24 cellular contexts compared by ENCODE assay signal in the genomic region with DNA sequence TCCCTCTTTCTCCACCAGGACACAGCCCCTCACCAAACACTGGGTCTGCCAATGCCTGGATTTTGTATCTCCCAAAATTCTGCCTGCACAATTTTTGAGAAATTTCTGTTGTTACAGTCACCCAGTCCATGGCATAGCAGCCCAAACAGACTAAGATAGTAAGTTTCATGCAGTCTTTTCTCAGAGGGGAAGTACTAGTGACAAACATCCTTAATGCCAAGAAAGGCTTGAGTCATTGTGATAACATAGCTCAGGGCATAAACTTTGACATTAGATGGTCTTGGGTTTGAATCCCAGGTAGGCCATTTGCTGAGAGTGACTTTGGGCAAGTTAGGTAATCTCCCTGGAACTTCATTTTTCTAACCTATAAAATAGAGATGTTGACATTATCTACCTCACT. TPM values are rescaled to one million over a fixed set of nuclear protein-coding genes. Genes with fewer than 3 reads are reported as not detected.
DNase-seq lines count a peak whose midpoint lies in the region; FAIRE-seq and TF ChIP-seq lines count a peak whose summit lies in the region.
"Had no signal": no experiment of that assay in that cellular context is flagged by ENCODE, and none has a peak within 500 bp of the region (broad histone marks: within the 10 kb centered on the region; RNA-seq: fewer than 3 reads in every experiment).

No MANE protein-coding gene starts in this region.

- in situ Hi-C loops in brain microvascular endothelial cell (cut with HindIII; ENCODE audit: low pct_ligation_motif_present, low sequenced_read_pairs) = no loop called here

- H3K36me3 ChIP-seq in brain microvascular endothelial cell (replicated peaks) (no peaks in the 10 kb centered on the region), MG63 (no peaks in the 10 kb centered on the region), endodermal cell (ENCODE audit: control insufficient read depth, insufficient read depth, low read length) (no peaks in the 10 kb centered on the region)

- no peak for TF ChIP-seq CTCF in brain microvascular endothelial cell (IDR thresholded peaks at IDR 0.05; ENCODE audit: low read depth, low read length, missing control alignments)
- no peak for TF ChIP-seq CTCF in endodermal cell (conservative IDR thresholded peaks at IDR 0.05)

- H3K9me3 ChIP-seq in MG63 (no peaks in the 10 kb centered on the region), endodermal cell (ENCODE audit: control insufficient read depth, low read length) (no peaks in the 10 kb centered on the region)

- H3K4me1 Mint-ChIP-seq in endodermal cell = peaks cover 10% of the 10 kb centered on the region
- H3K4me1 Mint-ChIP-seq: CD8-positive, alpha-beta memory T cell; IgD-negative memory B cell had no signal

- peaks cover 5% of the 10 kb centered on the region for H3K4me1 ChIP-seq in endodermal cell (ENCODE audit: control insufficient read depth, insufficient read depth, low read length)

- no peak overlapping the region for H3K27ac Mint-ChIP-seq in endodermal cell
- H3K27ac Mint-ChIP-seq: CD8-positive, alpha-beta memory T cell; IgD-negative memory B cell had no signal

- FAIRE-seq in H54 (lab: Jason Lieb, UNC) = peak; percentile 78
- FAIRE-seq: HTR-8/SVneo had no signal

- no peak for TF ChIP-seq POLR2A in H54 (IDR thresholded peaks at IDR 0.05; ENCODE audit: low read depth, low read length)

- no peaks in the 10 kb centered on the region for H3K9me3 Mint-ChIP-seq in endodermal cell
- H3K9me3 Mint-ChIP-seq: CD8-positive, alpha-beta memory T cell; IgD-negative memory B cell had no signal

- H3K27me3 ChIP-seq in brain microvascular endothelial cell (replicated peaks) (no peaks in the 10 kb centered on the region), MG63 (no peaks in the 10 kb centered on the region), endodermal cell (ENCODE audit: control insufficient read depth, insufficient read depth, low read length, poor library complexity, severe bottlenecking) (no peaks in the 10 kb centered on the region)

- no peaks in the 10 kb centered on the region for H3K36me3 Mint-ChIP-seq in endodermal cell (ENCODE audit: low read depth)
- H3K36me3 Mint-ChIP-seq: CD8-positive, alpha-beta memory T cell; IgD-negative memory B cell had no signal

- H3K4me3 Mint-ChIP-seq in endodermal cell = no peak overlapping the region
- H3K4me3 Mint-ChIP-seq: CD8-positive, alpha-beta memory T cell; IgD-negative memory B cell had no signal

- H3K4me3 ChIP-seq in brain microvascular endothelial cell (ENCODE audit: low read depth, low read length) (no peak overlapping the region), MG63 (no peak overlapping the region), endodermal cell (ENCODE audit: low read length) (no peak overlapping the region)

- no peak overlapping the region for H3K9ac ChIP-seq in endodermal cell (ENCODE audit: extremely low read depth, low read length, poor library complexity, severe bottlenecking)

- H3K27ac ChIP-seq in brain microvascular endothelial cell (peak overlapping the region; percentile 61), endodermal cell (ENCODE audit: low read depth, low read length) (no peak overlapping the region)
- H3K27ac ChIP-seq: HL-60, RWPE1 had no signal

- DNase-seq in A172 (ENCODE audit: low spot score) (peak; percentile 8), H54 (ENCODE audit: insufficient read length, low spot score) (no peak), RPMI7951 (ENCODE audit: low read depth) (peak; percentile 15), brain microvascular endothelial cell (no peak), MG63 (no peak), NCI-H526 treated with DMSO at 0.1 percent for 48 hours (lab: John Stamatoyannopoulos, UW) (no peak), NCI-H524 treated with DMSO at 0.1 percent for 48 hours (lab: John Stamatoyannopoulos, UW) (no peak), endodermal cell (no peak)
- DNase-seq: C1 segment of cervical spinal cord; CD8-positive, alpha-beta memory T cell; DMS53; H7; Karpas-422; NCI-H1092 treated with DMSO at 0.1 percent for 48 hours; NCI-H2081; NCI-H2171 treated with DMSO at 0.1 percent for 48 hours; NCI-H446 treated with DMSO at 0.1 percent for 48 hours; NCI-H748 treated with DMSO at 0.1 percent for 48 hours; NK-92 treated with Interleukin-12 subunit alpha and Interleukin-12 subunit beta, amount 100 ng/mL, for 24 hours; SW 1271 had no signal

- no peaks in the 10 kb centered on the region for H3K27me3 Mint-ChIP-seq in endodermal cell (ENCODE audit: insufficient read depth)

RNA-seq across cellular contexts. Expression of a gene that starts 36.1 kb away (rescaled TPM):
- 283 and 321 TPM in 2 replicates for total RNA-seq in A172 (2014; rRNA removed; shearing (Covaris generic))
- 281 and 309 TPM in 2 replicates for total RNA-seq in RPMI7951 (2014; rRNA removed; shearing (Covaris generic))
- 493 and 609 TPM in 2 replicates for total RNA-seq in MG63 (2014; rRNA removed; shearing (Covaris generic); ENCODE audit: low replicate concordance)
- 100 to 1,000 TPM; 144 to 157 TPM for total RNA-seq in endodermal cell
- 456 TPM for polyA plus RNA-seq in endodermal cell (2013, experiment 1 of 2)
- 425 TPM for polyA plus RNA-seq in endodermal cell (2013, experiment 2 of 2)

Comparison
In these comparisons a context has a peak if more than half of its experiments do, and no peak if none do; other contexts are left out.
1. DNase-seq: peak in A172 (single experiment) and RPMI7951 (single experiment); none in H54 (single experiment), brain microvascular endothelial cell (single experiment), MG63 (single experiment), NCI-H526 treated with DMSO at 0.1 percent for 48 hours (single experiment), NCI-H524 treated with DMSO at 0.1 percent for 48 hours (single experiment) and endodermal cell (single experiment).